Comparison of ENCODE assay signal across 17 cellular contexts in genomic region chr16:84581161-84581560, GRCh38.
"Had no signal": no experiment of that assay in that cellular context is flagged by ENCODE, and none has a peak within 500 bp of the region (broad histone marks: within the 10 kb centered on the region; RNA-seq: fewer than 3 reads in every experiment).

No MANE protein-coding gene starts in this region.

- DNase-seq: activated CD4-positive, alpha-beta T cell treated with anti-CD3 and anti-CD28 coated beads, Interleukin-2, amount 50 U/mL, for 48 hours; activated CD8-positive, alpha-beta memory T cell treated with anti-CD3 and anti-CD28 coated beads, Interleukin-2, amount 50 U/mL, for 4 hours; activated naive CD4-positive, alpha-beta T cell treated with anti-CD3 and anti-CD28 coated beads, Interleukin-2, amount 50 U/mL, for 16 hours; amniotic stem cell; cerebellar nuclear complex; endodermal cell; erythroblast; kidney; left ventricle myocardium superior; retina; substantia nigra; T-cell had no signal

- H2AFZ ChIP-seq: hepatocyte, parathyroid adenoma had no signal

- H3K27me3 Mint-ChIP-seq: T-cell, type B pancreatic cell had no signal

- ATAC-seq: activated CD4-positive, CD25-positive, alpha-beta regulatory T cell treated with anti-CD3 and anti-CD28 coated beads, Interleukin-2, amount 50 U/mL, for 24 hours; left ventricle myocardium superior; T-cell had no signal

- H3K27ac Mint-ChIP-seq: endodermal cell, type B pancreatic cell had no signal

- H3K9ac ChIP-seq: parathyroid adenoma had no signal

- H3K4me2 ChIP-seq: hepatocyte had no signal

- H3K27ac ChIP-seq: hepatocyte, parathyroid adenoma, skin epidermis had no signal

- H3K9me3 Mint-ChIP-seq: endodermal cell, T-cell, type B pancreatic cell had no signal

- H3K79me2 ChIP-seq: hepatocyte, parathyroid adenoma had no signal

- H3K4me1 ChIP-seq: parathyroid adenoma had no signal

- H3K27me3 ChIP-seq: hepatocyte had no signal

- H3K4me3 Mint-ChIP-seq: endodermal cell, T-cell, type B pancreatic cell had no signal
